Comparison of ENCODE assay signal across 8 cellular contexts in the genomic region with DNA sequence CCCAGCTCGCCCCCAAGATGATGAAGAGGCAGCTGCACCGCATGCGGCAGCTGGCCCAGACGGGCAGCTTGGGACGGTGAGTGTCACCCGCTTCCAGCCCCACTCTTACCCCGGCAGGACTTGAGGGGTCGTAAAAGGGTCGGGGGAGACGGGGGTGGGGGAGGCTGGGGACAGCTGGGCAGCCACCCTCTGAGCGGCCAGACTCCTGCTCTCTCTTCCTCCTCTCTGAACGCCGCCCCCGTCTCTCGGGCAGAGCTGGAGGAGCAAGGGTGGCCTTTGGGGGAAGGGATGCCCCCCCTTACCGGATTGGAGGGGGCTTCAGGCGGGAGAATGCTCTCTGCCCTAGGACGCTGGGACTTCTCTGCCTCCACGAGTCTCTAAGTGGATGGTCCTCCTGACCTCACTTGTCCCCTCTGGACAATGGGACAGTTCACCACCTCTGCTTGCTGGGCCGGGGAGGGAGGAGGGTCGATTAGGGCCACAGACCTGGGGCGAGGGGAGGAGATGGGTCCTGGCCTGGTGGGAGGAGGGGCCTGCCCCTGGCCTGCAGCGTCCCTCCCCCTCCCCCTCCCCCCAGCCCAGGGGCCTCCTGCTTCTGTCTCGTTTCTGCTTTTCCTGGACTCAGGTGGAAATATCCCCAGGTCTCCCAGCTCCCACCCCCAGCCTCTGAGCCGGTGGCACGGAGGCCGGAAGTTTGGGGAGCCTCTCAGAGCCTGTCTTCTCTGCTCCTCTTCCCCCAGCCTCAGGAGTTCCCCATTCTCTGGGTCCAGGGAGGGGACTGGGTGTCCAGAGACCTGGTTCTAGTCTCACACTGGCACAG. TPM values are rescaled to one million over a fixed set of nuclear protein-coding genes. Genes with fewer than 3 reads are reported as not detected.
DNase-seq lines count a peak whose midpoint lies in the region; ATAC-seq and TF ChIP-seq lines count a peak whose summit lies in the region.

No MANE protein-coding gene starts in this region.

- DNase-seq in MV-4-11 (lab: John Stamatoyannopoulos, UW) (peak; percentile 31), mammary epithelial cell (peak; percentile 42), mesenchymal stem cell (peak; percentile 23), GM03348 (ENCODE audit: low spot score) (no peak), NCI-H446 (lab: John Stamatoyannopoulos, UW) (no peak)

- H2BK5ac ChIP-seq in mesenchymal stem cell (ENCODE audit: low read depth, low read length, poor library complexity, severe bottlenecking): no peak overlapping the region

- no peak for TF ChIP-seq CTCF in DOHH2 (IDR thresholded peaks at IDR 0.05; ENCODE audit: low read depth, low read length, poor library complexity, severe bottlenecking)
- TF ChIP-seq CTCF in mammary epithelial cell (conservative IDR thresholded peaks at IDR 0.05 in 1 of 2, IDR thresholded peaks at IDR 0.05 in 1 of 2; ENCODE audit: extremely low read depth in 1 of 2, insufficient read depth in 1 of 2, low read depth in 1 of 2, low read length in 2 of 2): no peak

- peak overlapping the region; percentile 77 to 80 for H3K4ac ChIP-seq in mesenchymal stem cell (ENCODE audit: low read depth in 1 of 2, low read length in 2 of 2)

- 3% methylated on average over 10 of the region's 27 CpGs for WGBS in mammary epithelial cell (ENCODE audit: low coverage, missing lambda C conversion rate)
- WGBS in mesenchymal stem cell: 4% methylated on average over 17 of the region's 27 CpGs

- peak overlapping the region; percentile 46 for H2AFZ ChIP-seq in mammary epithelial cell (ENCODE audit: low read depth, low read length)
- no peak overlapping the region for H2AFZ ChIP-seq in mesenchymal stem cell (ENCODE audit: low read depth, low read length)

- no peak for ATAC-seq in GM19397 (IDR thresholded peaks at IDR 0.05; ENCODE audit: unreplicated experiment)
- no peak for ATAC-seq in GM21717 (IDR thresholded peaks at IDR 0.05; ENCODE audit: unreplicated experiment)

- H3K18ac ChIP-seq in mesenchymal stem cell (ENCODE audit: low read depth in 1 of 2, low read length in 2 of 2): peak overlapping the region; percentile 31 to 98

- H3K36me3 ChIP-seq in DOHH2 (ENCODE audit: control insufficient read depth, low read length): peaks cover 23% of the 10 kb centered on the region
- H3K36me3 ChIP-seq in mammary epithelial cell (ENCODE audit: insufficient read depth, low read length): peaks cover 9% of the 10 kb centered on the region
- peaks cover 16 to 38% of the 10 kb centered on the region in 2 experiments for H3K36me3 ChIP-seq in mesenchymal stem cell (ENCODE audit: control insufficient read depth in 1 of 2, insufficient read depth in 2 of 2, low read depth in 1 of 2, low read length in 2 of 2)

- BruUV-seq in mammary epithelial cell (replicated peaks; lab: Mats Ljungman, UMichigan): no TSS peak

- peak overlapping the region; percentile 71 for H2AK5ac ChIP-seq in mesenchymal stem cell (ENCODE audit: low read length, severe bottlenecking)

- peaks cover 9% of the 10 kb centered on the region for H3K79me2 ChIP-seq in DOHH2 (ENCODE audit: control insufficient read depth, low read length)
- H3K79me2 ChIP-seq in mammary epithelial cell (ENCODE audit: insufficient read depth, low read length): peaks cover 30% of the 10 kb centered on the region

- H3K4me2 ChIP-seq in DOHH2 (ENCODE audit: low read length): peak overlapping the region; percentile 97
- peak overlapping the region; percentile 95 for H3K4me2 ChIP-seq in mammary epithelial cell (ENCODE audit: insufficient read depth, low read depth, low read length)
- peak overlapping the region; percentile 74 for H3K4me2 ChIP-seq in mesenchymal stem cell (ENCODE audit: low read length, poor library complexity, severe bottlenecking)

- H2BK15ac ChIP-seq in mesenchymal stem cell (ENCODE audit: low read depth, poor library complexity, severe bottlenecking): peak overlapping the region; percentile 52

- H3K9ac ChIP-seq in mammary epithelial cell (ENCODE audit: insufficient read depth, low read length) (peak overlapping the region; percentile 49), mesenchymal stem cell (ENCODE audit: low read length) (peak overlapping the region; percentile 79)

- peak overlapping the region; percentile 69 for H2BK120ac ChIP-seq in mesenchymal stem cell (ENCODE audit: low read depth, low read length)

- no peaks in the 10 kb centered on the region for H3K27me3 ChIP-seq in DOHH2 (ENCODE audit: control insufficient read depth, low read length)
- no peaks in the 10 kb centered on the region for H3K27me3 ChIP-seq in mammary epithelial cell (ENCODE audit: insufficient read depth, low read length)
- H3K27me3 ChIP-seq in mesenchymal stem cell (ENCODE audit: control insufficient read depth in 1 of 2, insufficient read depth in 1 of 2, low read length in 2 of 2): peaks cover 0 to 5% of the 10 kb centered on the region in 2 experiments

- H3K9me3 ChIP-seq in DOHH2 (ENCODE audit: control insufficient read depth, insufficient read depth, low read length) (no peaks in the 10 kb centered on the region), mammary epithelial cell (replicated peaks; ENCODE audit: insufficient read depth, low read length) (no peaks in the 10 kb centered on the region), mesenchymal stem cell (ENCODE audit: control insufficient read depth, low read length) (no peaks in the 10 kb centered on the region)

- H3F3A ChIP-seq in DOHH2 (ENCODE audit: control insufficient read depth, insufficient read depth): peaks cover 18% of the 10 kb centered on the region

- H3K27ac ChIP-seq in DOHH2 (ENCODE audit: low read depth, low read length): peak overlapping the region; percentile 30
- peak overlapping the region; percentile 22 for H3K27ac ChIP-seq in mammary epithelial cell (ENCODE audit: insufficient read depth, low read depth, low read length)
- H3K27ac ChIP-seq in mesenchymal stem cell (ENCODE audit: low read length, poor library complexity, severe bottlenecking): no peak overlapping the region

- peak overlapping the region; percentile 79 for H3K4me3 ChIP-seq in DOHH2 (ENCODE audit: low read length)
- peak overlapping the region; percentile 76 to 88 (median 78) for H3K4me3 ChIP-seq in mammary epithelial cell (replicated peaks in 1 of 3; ENCODE audit: insufficient read depth in 1 of 3, low read depth in 2 of 3, low read length in 3 of 3)
- peak overlapping the region; percentile 78 to 87 for H3K4me3 ChIP-seq in mesenchymal stem cell (ENCODE audit: insufficient read depth in 1 of 2, low read depth in 1 of 2, low read length in 2 of 2)

- intact Hi-C loops in mammary epithelial cell (cut with micrococcal nuclease): loop anchor here (2.0 kb wide), 1 partner anchor 31 kb away; a partner anchor contains a TSS

- peaks cover 18% of the 10 kb centered on the region for H3K79me1 ChIP-seq in mesenchymal stem cell (replicated peaks; ENCODE audit: low read length, poor library complexity, severe bottlenecking)

- H3K4me1 ChIP-seq in DOHH2 (ENCODE audit: control insufficient read depth, low read length): peaks cover 31% of the 10 kb centered on the region
- H3K4me1 ChIP-seq in mammary epithelial cell (ENCODE audit: insufficient read depth, low read length): peaks cover 23% of the 10 kb centered on the region
- peaks cover 72% of the 10 kb centered on the region for H3K4me1 ChIP-seq in mesenchymal stem cell (ENCODE audit: control insufficient read depth, insufficient read depth, low read depth, low read length)

- H3K9me2 ChIP-seq in DOHH2 (replicated peaks; ENCODE audit: control insufficient read depth, low read length): no peaks in the 10 kb centered on the region

- H4K8ac ChIP-seq in mesenchymal stem cell (ENCODE audit: low read length): peak overlapping the region; percentile 81

- peak overlapping the region; percentile 35 for H4K91ac ChIP-seq in mesenchymal stem cell (ENCODE audit: low read length)

- dilution Hi-C loops in mammary epithelial cell (cut with HindIII; ENCODE audit: low sequenced_read_pairs): loop anchor here (5.0 kb wide), 4 partner anchors 38 to 107 kb away; a partner anchor contains a TSS

- in situ Hi-C loops in mammary epithelial cell (cut with MboI; ENCODE audit: low sequenced_read_pairs in 2 of 2): loop anchor here in 1 of 2 donors (5.0 to 10.0 kb wide), 2 partner anchors 42 to 145 kb away; no protein-coding TSS in a partner anchor

- H3K14ac ChIP-seq in mesenchymal stem cell (ENCODE audit: low read length in 2 of 2): peak overlapping the region in 1 of 2 experiments; percentile 92

- CTCF ChIA-PET in mammary epithelial cell (lab: Charles Lee; ENCODE audit: low non-redundant PET): no interaction called here

- peak overlapping the region; percentile 31 to 85 for H2BK12ac ChIP-seq in mesenchymal stem cell (ENCODE audit: low read length in 2 of 2)

- peak overlapping the region in 1 of 2 experiments; percentile 40 for H3K23ac ChIP-seq in mesenchymal stem cell (ENCODE audit: low read length in 2 of 2)

- H4K20me1 ChIP-seq in DOHH2 (ENCODE audit: control insufficient read depth, insufficient read depth, low read depth, low read length) (no peaks in the 10 kb centered on the region), mammary epithelial cell (ENCODE audit: insufficient read depth, low read length) (no peaks in the 10 kb centered on the region)

RNA-seq across cellular contexts. Expression of a gene that starts 0.5 kb away (rescaled TPM):
- total RNA-seq in mammary epithelial cell: 10 to 100 TPM; 28.2 to 65.9 TPM
- 43.7 TPM for polyA plus RNA-seq in mammary epithelial cell
- 77.9 TPM for polyA minus RNA-seq in mammary epithelial cell
- 15.4 TPM for polyA plus RNA-seq in mesenchymal stem cell (2013, experiment 1 of 2)
- 15.0 TPM for polyA plus RNA-seq in mesenchymal stem cell (2013, experiment 2 of 2)

RNA-seq across cellular contexts. Expression of a gene that starts 18.5 kb away (rescaled TPM):
- 1 to 10 TPM; 5.8 to 6.9 TPM for total RNA-seq in mammary epithelial cell
- 19.4 TPM for polyA plus RNA-seq in mammary epithelial cell
- 10.4 TPM for polyA minus RNA-seq in mammary epithelial cell
- 7.5 TPM for polyA plus RNA-seq in mesenchymal stem cell (2013, experiment 1 of 2)
- polyA plus RNA-seq in mesenchymal stem cell (2013, experiment 2 of 2): 6.7 TPM

RNA-seq across cellular contexts. Expression of a gene that starts 31.3 kb away (rescaled TPM):
- 10 to 100 TPM; 33.8 to 60.2 TPM for total RNA-seq in mammary epithelial cell
- polyA plus RNA-seq in mammary epithelial cell: 26.7 TPM
- 56.2 TPM for polyA minus RNA-seq in mammary epithelial cell
- polyA plus RNA-seq in mesenchymal stem cell (2013, experiment 1 of 2): 25.3 TPM
- polyA plus RNA-seq in mesenchymal stem cell (2013, experiment 2 of 2): 23.1 TPM

RNA-seq across cellular contexts. Expression of a gene that starts 35.5 kb away (rescaled TPM):
- 1,000 to 10,000 TPM; 2,888 to 3,171 TPM for total RNA-seq in mammary epithelial cell
- polyA plus RNA-seq in mammary epithelial cell: 6,743 TPM
- polyA minus RNA-seq in mammary epithelial cell: 4,799 TPM
- 4,707 TPM for polyA plus RNA-seq in mesenchymal stem cell (2013, experiment 1 of 2)
- polyA plus RNA-seq in mesenchymal stem cell (2013, experiment 2 of 2): 4,802 TPM

RNA-seq across cellular contexts. Expression of a gene that starts 46.2 kb away (rescaled TPM):
- 10 to 100 TPM in 1 of 2 donors, 1 to 10 TPM in 1; 8.0 to 32.4 TPM for total RNA-seq in mammary epithelial cell
- polyA plus RNA-seq in mammary epithelial cell: 21.2 TPM
- polyA minus RNA-seq in mammary epithelial cell: 11.9 TPM
- 14.9 TPM for polyA plus RNA-seq in mesenchymal stem cell (2013, experiment 1 of 2)
- polyA plus RNA-seq in mesenchymal stem cell (2013, experiment 2 of 2): 13.9 TPM

Comparison
In these comparisons a context has a peak if more than half of its experiments do, and no peak if none do; other contexts are left out.
1. DNase-seq: peak in MV-4-11 (single experiment), mammary epithelial cell (single experiment) and mesenchymal stem cell (single experiment); none in GM03348 (single experiment) and NCI-H446 (0 of 2).
2. Peak in every context shown above with its lines, with median percentiles within 50 percentile points of each other: H3K4me2 ChIP-seq and H3K4me3 ChIP-seq.